8 cellular contexts compared by ENCODE assay signal in the genomic region with DNA sequence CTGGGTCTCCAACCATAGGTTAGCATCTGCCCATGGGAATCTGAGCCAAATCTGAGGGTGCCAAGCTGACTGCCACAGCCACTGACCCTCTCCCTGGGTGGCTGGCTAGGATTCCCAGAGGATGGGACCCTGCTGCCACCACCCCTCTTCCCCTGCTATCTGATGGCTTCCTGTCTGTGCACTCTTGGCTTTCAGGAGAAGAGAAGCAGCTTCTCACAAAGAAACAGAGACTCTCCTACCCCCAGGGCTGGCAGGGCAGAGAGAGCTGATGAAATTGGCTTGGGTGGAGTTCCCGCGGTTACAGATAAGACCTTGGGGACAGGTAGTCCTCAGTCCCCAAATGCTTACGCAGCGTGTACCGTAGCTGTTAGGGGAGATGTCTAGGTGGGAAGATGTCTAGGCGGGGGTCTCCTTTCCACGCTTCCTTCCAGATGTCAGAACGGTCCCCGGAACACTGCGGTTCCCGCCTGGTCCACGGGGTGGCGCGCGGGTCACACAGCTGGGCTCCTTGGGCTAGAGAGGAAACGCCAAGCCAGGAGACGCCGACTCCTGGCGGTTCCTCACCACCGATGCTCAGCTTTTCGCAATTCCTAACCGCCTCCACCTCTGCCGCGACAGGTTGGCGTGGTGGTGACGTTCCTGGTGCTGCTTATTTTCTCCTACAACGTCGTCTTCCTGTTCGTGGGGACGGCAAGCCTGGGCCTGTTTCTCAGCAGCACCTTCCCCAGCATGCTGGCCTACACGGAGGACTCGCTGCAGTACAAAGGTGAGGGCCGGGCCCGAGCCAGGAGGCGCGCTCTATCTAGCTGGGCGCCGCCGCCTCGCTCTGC. TPM values are rescaled to one million over a fixed set of nuclear protein-coding genes. Genes with fewer than 3 reads are reported as not detected.
A peak's percentile ranks its signal among the peaks of the same experiment; 100 is the strongest.
DNase-seq lines count a peak whose midpoint lies in the region; FAIRE-seq and TF ChIP-seq lines count a peak whose summit lies in the region.

No MANE protein-coding gene starts in this region.

- H3K27ac ChIP-seq in neural progenitor cell (no peak overlapping the region), stomach smooth muscle (ENCODE audit: low read length) (no peak overlapping the region)

- peaks cover 6% of the 10 kb centered on the region for H3K27me3 Mint-ChIP-seq in neural progenitor cell (ENCODE audit: insufficient read depth, low read depth)

- peak overlapping the region; percentile 44 for H3K4me3 Mint-ChIP-seq in neural progenitor cell

- H3K9ac ChIP-seq in neural progenitor cell (no peak overlapping the region), stomach smooth muscle (ENCODE audit: low read length in 2 of 2) (peak overlapping the region; percentile 39 to 79)

- peaks cover 15% of the 10 kb centered on the region for H3K4me1 Mint-ChIP-seq in neural progenitor cell

- H3K4me3 ChIP-seq in foreskin fibroblast (ENCODE audit: low read depth in 1 of 2, low read length in 2 of 2), result peak overlapping the region; percentile 19 to 54
- peak overlapping the region; percentile 41 for H3K4me3 ChIP-seq in neural progenitor cell
- H3K4me3 ChIP-seq in stomach smooth muscle (ENCODE audit: low read length in 2 of 2), result peak overlapping the region; percentile 76 to 84

- peak overlapping the region; percentile 72 for H3K4me2 ChIP-seq in neural progenitor cell

- H3K9me3 Mint-ChIP-seq in neural progenitor cell, result no peaks in the 10 kb centered on the region

- no peaks in the 10 kb centered on the region for H4K20me1 ChIP-seq in neural progenitor cell (ENCODE audit: low read depth)

- no peaks in the 10 kb centered on the region for H3K9me3 ChIP-seq in neural progenitor cell (ENCODE audit: low read depth)
- no peaks in the 10 kb centered on the region for H3K9me3 ChIP-seq in stomach smooth muscle (ENCODE audit: control insufficient read depth in 2 of 2, low read length in 2 of 2)

- no peak overlapping the region for H2AFZ ChIP-seq in neural progenitor cell (replicated peaks)

- DNase-seq in EH (ENCODE audit: low read depth) (peak; percentile 78), H54 (ENCODE audit: insufficient read length, low spot score) (peak; percentile 88), M059J (ENCODE audit: low read depth) (peak; percentile 76), foreskin fibroblast (peak; percentile 67 to 90), neural progenitor cell (ENCODE audit: low spot score) (peak; percentile 92)
- peak; percentile 95 for DNase-seq in activated effector memory CD4-positive, alpha-beta T cell treated with anti-CD3 and anti-CD28 coated beads, Interleukin-2, amount 50 U/mL, for 16 hours

- H3K4me1 ChIP-seq in neural progenitor cell, result no peaks in the 10 kb centered on the region
- peaks cover 11% of the 10 kb centered on the region for H3K4me1 ChIP-seq in stomach smooth muscle (ENCODE audit: control insufficient read depth, insufficient read depth, low read length)

- H3K27ac Mint-ChIP-seq in neural progenitor cell, result no peak overlapping the region

- H3K36me3 ChIP-seq in neural progenitor cell (no peaks in the 10 kb centered on the region), stomach smooth muscle (ENCODE audit: control insufficient read depth in 2 of 2, insufficient read depth in 2 of 2, low read length in 2 of 2) (no peaks in the 10 kb centered on the region)

- no peaks in the 10 kb centered on the region for H3F3A ChIP-seq in neural progenitor cell (ENCODE audit: low read depth)

- TF ChIP-seq POLR2A in H54 (IDR thresholded peaks at IDR 0.05; ENCODE audit: low read depth, low read length), result no peak
- TF ChIP-seq POLR2A in Raji (IDR thresholded peaks at IDR 0.05; ENCODE audit: insufficient read depth, low read depth, low read length), result peak; percentile 64

- no peak for FAIRE-seq in H54 (lab: Jason Lieb, UNC)

- peaks cover 5% of the 10 kb centered on the region for H3K36me3 Mint-ChIP-seq in neural progenitor cell

- no peaks in the 10 kb centered on the region for H3K79me2 ChIP-seq in neural progenitor cell (ENCODE audit: low read depth)

- TF ChIP-seq CTCF in foreskin fibroblast (IDR thresholded peaks at IDR 0.05; ENCODE audit: low read depth, low read length) (peak; percentile 98), neural progenitor cell (IDR thresholded peaks at IDR 0.05) (peak; percentile 92)

- H3K27me3 ChIP-seq in neural progenitor cell (peaks cover 5% of the 10 kb centered on the region), stomach smooth muscle (ENCODE audit: control insufficient read depth in 1 of 2, insufficient read depth in 2 of 2, low read length in 2 of 2) (no peaks in the 10 kb centered on the region)

RNA-seq across cellular contexts. Expression of gene ELK4, which starts 40.1 kb away (rescaled TPM):
- 13.7 and 21.1 TPM in 2 replicates for total RNA-seq in M059J (2014; rRNA removed; shearing (Covaris generic))
- 24.9 and 36.6 TPM in 2 replicates for total RNA-seq in neural progenitor cell (ENCODE audit: low replicate concordance)
